Comparison of ENCODE assay signal across 8 cellular contexts in genomic region chr3:51501833-51502561, GRCh38. TPM values are rescaled to one million over a fixed set of nuclear protein-coding genes. Genes with fewer than 3 reads are reported as not detected.
DNase-seq lines count a peak whose midpoint lies in the region; ATAC-seq and TF ChIP-seq lines count a peak whose summit lies in the region.

No MANE protein-coding gene starts in this region.

- H3K4me1 ChIP-seq in SJSA1 (replicated peaks) (peaks cover 3% of the 10 kb centered on the region; the same call in 1 of the 2 replicates), ovary (ENCODE audit: insufficient read depth) (no peaks in the 10 kb centered on the region), tibial artery (peaks cover 0 to 10% (median 5%) of the 10 kb centered on the region in 4 donors)

- H3K4me3 ChIP-seq in GM12864 (ENCODE audit: low read depth, low read length): no peak overlapping the region
- H3K4me3 ChIP-seq in SJSA1: no peak overlapping the region
- H3K4me3 ChIP-seq in ovary: no peak overlapping the region
- no peak overlapping the region for H3K4me3 ChIP-seq in tibial artery

- TF ChIP-seq EP300 in ovary (IDR thresholded peaks at IDR 0.05): no peak

- intact Hi-C loops in ovary (cut with DNase I) (loop anchor here (1.0 to 10.0 kb wide), 4 partner anchors 168 to 1137 kb away; partner anchors contain the start of gene TEX264 (in 3 of the 4)), tibial artery (cut with DNase I; ENCODE audit: low total_unique reads) (loop anchor here (1.0 to 10.0 kb wide), 3 partner anchors 165 to 303 kb away; partner anchors contain the start of gene TEX264)

- H3K9me3 ChIP-seq in SJSA1 (replicated peaks) (no peaks in the 10 kb centered on the region), ovary (no peaks in the 10 kb centered on the region), tibial artery (no peaks in the 10 kb centered on the region)

- DNase-seq in GM12864 (ENCODE audit: low read depth): peak; percentile 51
- peak; percentile 74 for DNase-seq in KG1 (lab: John Stamatoyannopoulos, UW)
- DNase-seq in SJSA1 (ENCODE audit: low read depth in 1 of 2, low spot score in 2 of 2): peak; percentile 49 to 65
- DNase-seq in activated naive CD4-positive, alpha-beta T cell (lab: John Stamatoyannopoulos, UW): peak; percentile 42 to 73 (median 64)
- peak; percentile 77 for DNase-seq in globus pallidus (ENCODE audit: low spot score)
- DNase-seq in ovary: peak; percentile 69 to 89 (median 85)
- peak; percentile 74 to 85 for DNase-seq in tibial artery

- TF ChIP-seq CTCF in GM12864 (IDR thresholded peaks at IDR 0.05; ENCODE audit: low read depth, low read length, missing control alignments): peak; percentile 95
- TF ChIP-seq CTCF in ovary (IDR thresholded peaks at IDR 0.05): peak; percentile 89 to 92 (median 90)
- peak; percentile 93 to 94 for TF ChIP-seq CTCF in tibial artery (IDR thresholded peaks at IDR 0.05)

- H3K27me3 ChIP-seq in SJSA1 (replicated peaks) (no peaks in the 10 kb centered on the region), ovary (no peaks in the 10 kb centered on the region), tibial artery (peaks cover 0 to 4% of the 10 kb centered on the region in 2 donors)

- 4 to 9% (median 4%) methylated on average over 6 of the region's 6 CpGs for WGBS in ovary, 3 donors

- no peak for ATAC-seq in HG03139 (IDR thresholded peaks at IDR 0.05; ENCODE audit: unreplicated experiment)

- H3K36me3 ChIP-seq in SJSA1 (no peaks in the 10 kb centered on the region), ovary (no peaks in the 10 kb centered on the region), tibial artery (no peaks in the 10 kb centered on the region)

- TF ChIP-seq POLR2A in ovary (IDR thresholded peaks at IDR 0.05): no peak

- H3K27ac ChIP-seq in SJSA1: no peak overlapping the region
- no peak overlapping the region for H3K27ac ChIP-seq in ovary
- H3K27ac ChIP-seq in tibial artery: peak overlapping the region in 1 of 2 donors; percentile 11

RNA-seq across cellular contexts. Expression of gene DCAF1, which starts 2.2 kb away (rescaled TPM):
- total RNA-seq in SJSA1 (2014; rRNA removed; shearing (Covaris generic)): 5.0 and 9.0 TPM in 2 replicates
- 10 to 100 TPM; 12.9 to 22.5 (median 18.3) TPM for total RNA-seq in ovary
- 10 to 100 TPM in 1 of 2 donors, 1 to 10 TPM in 1; 9.9 to 20.8 TPM for polyA plus RNA-seq in ovary

RNA-seq across cellular contexts. Expression of gene RAD54L2, which starts 36.5 kb away (rescaled TPM):
- total RNA-seq in SJSA1 (2014; rRNA removed; shearing (Covaris generic)): 9.7 and 16.7 TPM in 2 replicates
- 10 to 100 TPM; 11.7 to 32.5 (median 24.5) TPM for total RNA-seq in ovary
- 1 to 10 TPM; 5.8 to 7.1 TPM for polyA plus RNA-seq in ovary
